Comparison of ENCODE assay signal across 1 cellular context in genomic region chr21:42980312-42980958, GRCh38.
TF ChIP-seq lines count a peak whose summit lies in the region.

No MANE protein-coding gene starts in this region.

TF ChIP-seq in GM23338, 12 proteins besides CTCF, POLR2A, EP300 and RAD21 (continued from another document):
- no peak for TF ChIP-seq REST (IDR thresholded peaks at IDR 0.05; ENCODE audit: unreplicated experiment)
- TF ChIP-seq ZNF331 (CRISPR knock-in tag; IDR thresholded peaks at IDR 0.05; ENCODE audit: low read depth): no peak
- no peak for TF ChIP-seq ZNF114 (CRISPR knock-in tag; IDR thresholded peaks at IDR 0.05)
- TF ChIP-seq EZH2 (IDR thresholded peaks at IDR 0.05; ENCODE audit: low read depth, unreplicated experiment): no peak
- TF ChIP-seq ETS1 (IDR thresholded peaks at IDR 0.05): no peak
- TF ChIP-seq JUNB (IDR thresholded peaks at IDR 0.05; ENCODE audit: unreplicated experiment): no peak
- TF ChIP-seq ZNF462 (CRISPR knock-in tag; IDR thresholded peaks at IDR 0.05): no peak
- no peak for TF ChIP-seq CREB1 (CRISPR knock-in tag; IDR thresholded peaks at IDR 0.05; ENCODE audit: low read depth)
- TF ChIP-seq NANOG (IDR thresholded peaks at IDR 0.05; ENCODE audit: borderline replicate concordance): no peak
TF ChIP-seq in GM23338: peak in this region for 0.
